25 cellular contexts compared by ENCODE assay signal in the genomic region with DNA sequence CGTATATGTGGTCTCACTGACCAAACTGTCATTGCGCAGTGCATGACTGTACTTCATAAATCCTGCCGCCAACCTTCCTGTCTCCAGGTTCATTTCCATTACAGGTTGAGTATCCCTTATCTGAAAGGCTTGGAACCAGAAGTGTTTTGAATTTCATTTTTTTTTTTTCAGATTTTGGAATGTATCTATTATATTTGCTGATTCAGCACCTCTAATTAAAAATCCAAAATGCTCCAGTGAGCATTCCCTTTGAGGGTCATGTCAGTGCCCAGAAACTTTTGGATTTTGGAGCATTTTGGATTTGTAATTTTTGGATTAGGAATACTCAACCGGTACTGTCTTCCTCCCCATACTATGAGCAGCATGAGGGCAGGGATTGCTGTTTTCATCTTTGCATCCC.
"Had no signal": no experiment of that assay in that cellular context is flagged by ENCODE, and none has a peak within 500 bp of the region (broad histone marks: within the 10 kb centered on the region; RNA-seq: fewer than 3 reads in every experiment).

No MANE protein-coding gene starts in this region.

- H3K4me1 ChIP-seq: esophagus muscularis mucosa, foreskin keratinocyte, gastroesophageal sphincter, lower lobe of right lung had no signal

- FAIRE-seq: colon, endothelial cell of umbilical vein, frontal cortex, kidney had no signal

- H2AFZ ChIP-seq: hepatocyte had no signal

- H3K9me3 ChIP-seq: esophagus muscularis mucosa, gastroesophageal sphincter, lower lobe of right lung had no signal

- H3K4me2 ChIP-seq: hepatocyte had no signal

- H3K27me3 ChIP-seq: dorsolateral prefrontal cortex, esophagus muscularis mucosa, foreskin keratinocyte, gastroesophageal sphincter, heart left ventricle, hepatocyte had no signal

- H3K27ac ChIP-seq: coronary artery, dorsolateral prefrontal cortex, esophagus muscularis mucosa, foreskin keratinocyte, gastroesophageal sphincter, heart left ventricle, hepatocyte, lower lobe of right lung had no signal

- H3K79me2 ChIP-seq: hepatocyte had no signal

- DNase-seq: dermis blood vessel endothelial cell; dorsolateral prefrontal cortex; effector CD4-positive, alpha-beta T cell; effector memory CD4-positive, alpha-beta T cell; foreskin keratinocyte; heart left ventricle; hypothalamus; immature natural killer cell; islet precursor cell; kidney; kidney glomerular epithelial cell; left colon; left ventricle myocardium superior; lower lobe of right lung; mesenchymal stem cell; mucosa of descending colon; naive B cell had no signal

- H3K4me3 ChIP-seq: coronary artery, dorsolateral prefrontal cortex, esophagus muscularis mucosa, gastroesophageal sphincter, heart left ventricle, hepatocyte, lower lobe of right lung, mucosa of descending colon had no signal

- ATAC-seq: foreskin keratinocyte, gastroesophageal sphincter, heart left ventricle, left colon, left lobe of liver, left ventricle myocardium superior, lower lobe of right lung, mucosa of descending colon had no signal
